In genomic region chr4:41060352-41061318, GRCh38 we compare ENCODE assay signal across 18 cellular contexts.
DNase-seq lines count a peak whose midpoint lies in the region; ATAC-seq and TF ChIP-seq lines count a peak whose summit lies in the region.
"Had no signal": no experiment of that assay in that cellular context is flagged by ENCODE, and none has a peak within 500 bp of the region (broad histone marks: within the 10 kb centered on the region; RNA-seq: fewer than 3 reads in every experiment).

No MANE protein-coding gene starts in this region.

- H3K4me3 Mint-ChIP-seq in brain (no peak overlapping the region), immature natural killer cell (no peak overlapping the region)
- H3K4me3 Mint-ChIP-seq: B cell; naive thymus-derived CD8-positive, alpha-beta T cell had no signal

- DNase-seq in Ammon's horn (ENCODE audit: low spot score) (peak; percentile 57), left ventricle myocardium superior (no peak), HPDE6-E6E7 (ENCODE audit: extremely low spot score) (no peak), immature natural killer cell (no peak), Karpas-422 (no peak)
- no peak for DNase-seq in stimulated activated CD4-positive, alpha-beta T cell treated with anti-CD3 and anti-CD28 coated beads, Interleukin-4, amount 100 ng/mL, for 4 hours
- DNase-seq: adrenal gland; DND-41; kidney; naive thymus-derived CD8-positive, alpha-beta T cell; NCI-H1105 treated with DMSO at 0.1 percent for 48 hours; NCI-H510A had no signal

- H3K4me1 Mint-ChIP-seq in brain (peaks cover 31% of the 10 kb centered on the region), immature natural killer cell (no peaks in the 10 kb centered on the region)
- H3K4me1 Mint-ChIP-seq: B cell; naive thymus-derived CD8-positive, alpha-beta T cell had no signal

- H3K27me3 Mint-ChIP-seq in brain = no peaks in the 10 kb centered on the region
- peaks cover 0 to 3% (median 2%) of the 10 kb centered on the region in 3 donors for H3K27me3 Mint-ChIP-seq in immature natural killer cell (ENCODE audit: low read depth in 3 of 3)

- H3K27ac Mint-ChIP-seq in brain (peak overlapping the region in 3 of 5 experiments; percentile 14 to 67 (median 50)), immature natural killer cell (no peak overlapping the region)
- H3K27ac Mint-ChIP-seq: B cell; naive thymus-derived CD8-positive, alpha-beta T cell had no signal

- H3K4me3 ChIP-seq in skeletal muscle satellite cell (ENCODE audit: low read length) = peak overlapping the region; percentile 52
- no peak overlapping the region for H3K4me3 ChIP-seq in Karpas-422 (ENCODE audit: low read length)
- H3K4me3 ChIP-seq: adrenal gland, GM12878, skin epidermis had no signal

- peak; percentile 60 for ATAC-seq in left ventricle myocardium superior
- ATAC-seq: activated CD4-positive, CD25-positive, alpha-beta regulatory T cell treated with anti-CD3 and anti-CD28 coated beads, Interleukin-2, amount 50 U/mL, for 24 hours; GM12878; naive thymus-derived CD8-positive, alpha-beta T cell had no signal

- H3K36me3 Mint-ChIP-seq in brain (peaks cover 9% of the 10 kb centered on the region), immature natural killer cell (no peaks in the 10 kb centered on the region)
- H3K36me3 Mint-ChIP-seq: naive thymus-derived CD8-positive, alpha-beta T cell had no signal

- H3K36me3 ChIP-seq in skeletal muscle satellite cell (ENCODE audit: insufficient read depth, low read length) (peaks cover 16% of the 10 kb centered on the region), Karpas-422 (ENCODE audit: insufficient read depth, low read length) (no peaks in the 10 kb centered on the region)
- H3K36me3 ChIP-seq: adrenal gland had no signal

- H4K20me1 ChIP-seq in Karpas-422 (ENCODE audit: insufficient read depth, low read depth, low read length) = no peaks in the 10 kb centered on the region

- H3K9me3 ChIP-seq in skeletal muscle satellite cell (replicated peaks; ENCODE audit: low read length) = no peaks in the 10 kb centered on the region
- no peaks in the 10 kb centered on the region for H3K9me3 ChIP-seq in Karpas-422 (ENCODE audit: low read length)
- H3K9me3 ChIP-seq: adrenal gland had no signal

- no peaks in the 10 kb centered on the region for H3K9me2 ChIP-seq in Karpas-422 (replicated peaks; ENCODE audit: insufficient read depth, low read length)

- H3K9ac ChIP-seq in skeletal muscle satellite cell (ENCODE audit: low read depth, low read length) (peak overlapping the region; percentile 67), Karpas-422 (ENCODE audit: low read length) (no peak overlapping the region)

- peak overlapping the region; percentile 79 for H3K4me2 ChIP-seq in skeletal muscle satellite cell (ENCODE audit: low read length)
- no peak overlapping the region for H3K4me2 ChIP-seq in Karpas-422 (ENCODE audit: low read depth, low read length, poor library complexity, severe bottlenecking)

- H3K27ac ChIP-seq in Karpas-422 (ENCODE audit: low read length) = no peak overlapping the region
- H3K27ac ChIP-seq: adrenal gland had no signal

- no peak for TF ChIP-seq CTCF in brain (conservative IDR thresholded peaks at IDR 0.05)

- H3K9me3 Mint-ChIP-seq in brain = peaks cover 0 to 2% (median 2%) of the 10 kb centered on the region in 5 experiments
- H3K9me3 Mint-ChIP-seq in immature natural killer cell = peaks cover 0 to 13% (median 0%) of the 10 kb centered on the region in 6 donors

- H2AFZ ChIP-seq in Karpas-422 (ENCODE audit: low read length) = no peak overlapping the region

- H3K4me1 ChIP-seq in skeletal muscle satellite cell (ENCODE audit: control insufficient read depth, insufficient read depth, low read length) (peaks cover 73% of the 10 kb centered on the region), Karpas-422 (ENCODE audit: low read length) (no peaks in the 10 kb centered on the region)

- H3K27me3 ChIP-seq in skeletal muscle satellite cell (ENCODE audit: control insufficient read depth, insufficient read depth, low read length) (no peaks in the 10 kb centered on the region), Karpas-422 (ENCODE audit: low read length) (0 out of 2 replicates have a peak, but pooled peaks cover 2% of the 10 kb centered on the region)
- H3K27me3 ChIP-seq: adrenal gland had no signal

- no peaks in the 10 kb centered on the region for H3K79me2 ChIP-seq in Karpas-422 (ENCODE audit: low read length)

- intact Hi-C loops in left ventricle myocardium superior (cut with micrococcal nuclease) = no loop called here

Comparison
In these comparisons a context has a peak if more than half of its experiments do, and no peak if none do; other contexts are left out.
1. H3K27ac Mint-ChIP-seq: peak in brain (3 of 5); none in immature natural killer cell (0 of 6).